In genomic region chr1:185813401-185813979, GRCh38 we compare ENCODE assay signal across 1 cellular context.
TF ChIP-seq lines count a peak whose summit lies in the region.

No MANE protein-coding gene starts in this region.

TF ChIP-seq in GM23338, 12 proteins besides CTCF, POLR2A, EP300 and RAD21 (continued from another document):
- TF ChIP-seq REST (IDR thresholded peaks at IDR 0.05; ENCODE audit: unreplicated experiment) (no peak), NANOG (IDR thresholded peaks at IDR 0.05; ENCODE audit: borderline replicate concordance) (no peak), EZH2 (IDR thresholded peaks at IDR 0.05; ENCODE audit: low read depth, unreplicated experiment) (no peak), ZNF331 (CRISPR knock-in tag; IDR thresholded peaks at IDR 0.05; ENCODE audit: low read depth) (no peak), EZH2phosphoT487 (IDR thresholded peaks at IDR 0.05; ENCODE audit: unreplicated experiment) (no peak)
